ENCODE assay signal across 28 cellular contexts in the genomic region with DNA sequence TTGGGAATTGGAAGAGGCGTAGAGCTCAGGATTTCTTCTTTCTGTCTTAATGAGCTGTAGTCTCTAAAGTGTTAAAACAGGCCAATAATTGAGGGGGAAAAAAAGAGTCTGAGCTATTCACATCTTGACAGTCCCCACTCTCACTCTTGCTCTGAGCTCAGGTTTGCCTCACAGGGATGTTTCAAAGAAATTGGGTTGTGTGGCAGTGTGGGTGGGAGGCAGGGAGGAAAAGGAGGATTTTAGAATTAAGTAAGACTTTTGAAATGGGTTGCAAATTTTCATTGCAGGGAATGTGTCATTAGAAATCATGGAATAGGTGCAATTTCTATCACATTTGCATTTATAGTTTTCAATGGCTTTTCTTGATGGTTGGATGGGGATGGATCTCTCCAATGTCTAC.
"Had no signal": no experiment of that assay in that cellular context is flagged by ENCODE, and none has a peak within 500 bp of the region (broad histone marks: within the 10 kb centered on the region; RNA-seq: fewer than 3 reads in every experiment).

No MANE protein-coding gene starts in this region.

- H3K9me3 ChIP-seq: neutrophil, pancreas, prostate gland, right lobe of liver, sigmoid colon, suprapubic skin, testis, tibial artery, transverse colon, upper lobe of right lung, uterus had no signal

- H3K27me3 ChIP-seq: neutrophil, right lobe of liver, sigmoid colon, suprapubic skin, testis, tibial artery, transverse colon, upper lobe of right lung, uterus had no signal

- H3K27ac ChIP-seq: neutrophil, pancreas, prostate gland, right lobe of liver, sigmoid colon, suprapubic skin, testis, tibial artery, transverse colon, upper lobe of right lung, uterus had no signal

- H3K4me1 ChIP-seq: pancreas, prostate gland, right lobe of liver, sigmoid colon, suprapubic skin, testis, tibial artery, transverse colon, upper lobe of right lung, uterus had no signal

- H3K4me3 ChIP-seq: pancreas, prostate gland, right lobe of liver, sigmoid colon, suprapubic skin, testis, tibial artery, transverse colon, upper lobe of right lung, uterus had no signal

- H3K36me3 Mint-ChIP-seq: naive thymus-derived CD4-positive, alpha-beta T cell; natural killer cell; stimulated activated memory B cell treated with anti-CD40 and anti-IgM and Interleukin-4, amounts not matched to agents 10 μg/mL and 1 μg/mL and 100 μg/mL, for 72 hours; type B pancreatic cell had no signal

- H3K27ac Mint-ChIP-seq: natural killer cell; nephron; stimulated activated memory B cell treated with anti-CD40 and anti-IgM and Interleukin-4, amounts not matched to agents 10 μg/mL and 1 μg/mL and 100 μg/mL, for 72 hours; stimulated activated naive CD8-positive, alpha-beta T cell treated with anti-CD3 and anti-CD28 coated beads, Interleukin-15, amount 100 ng/mL, for 72 hours; type B pancreatic cell had no signal

- ATAC-seq: naive thymus-derived CD4-positive, alpha-beta T cell; natural killer cell; pancreas; right cardiac atrium; right lobe of liver; stimulated activated memory B cell treated with anti-CD40 and anti-IgM and Interleukin-4, amounts not matched to agents 10 μg/mL and 1 μg/mL and 100 μg/mL, for 72 hours; stimulated activated naive CD8-positive, alpha-beta T cell treated with anti-CD3 and anti-CD28 coated beads, Interleukin-15, amount 100 ng/mL, for 72 hours; stimulated activated naive CD8-positive, alpha-beta T cell treated with anti-CD3 and anti-CD28 coated beads, Interleukin-15, Interleukin-2, amounts not matched to agents 100 U/mL and 50 U/mL, for 24 hours; upper lobe of right lung had no signal

- H3K36me3 ChIP-seq: neutrophil, pancreas, prostate gland, right lobe of liver, sigmoid colon, suprapubic skin, tibial artery, transverse colon, upper lobe of right lung, uterus had no signal

- H3K9me3 Mint-ChIP-seq: type B pancreatic cell had no signal

- DNase-seq: naive thymus-derived CD4-positive, alpha-beta T cell; natural killer cell; nucleus accumbens; pancreas; right cardiac atrium; right lobe of liver; sigmoid colon; small intestine; stimulated activated CD4-positive, alpha-beta T cell treated with anti-CD3 and anti-CD28 coated beads, Interleukin-12 subunit alpha, Interleukin-12 subunit beta, amount 100 ng/mL, for 4 hours; stimulated activated CD4-positive, alpha-beta T cell treated with anti-CD3 and anti-CD28 coated beads, Interleukin-1b, Interleukin-23, amount 100 ng/mL, for 48 hours; stimulated activated CD4-positive, alpha-beta T cell treated with anti-CD3 and anti-CD28 coated beads, Interleukin-4, amount 100 ng/mL, for 1 hour; stimulated activated CD4-positive, alpha-beta T cell treated with anti-CD3 and anti-CD28 coated beads, Interleukin-4, amount 100 ng/mL, for 4 hours; stimulated activated CD8-positive, alpha-beta memory T cell treated with anti-CD3 and anti-CD28 coated beads, Interleukin-4, amount 100 ng/mL, for 48 hours; stimulated activated naive CD4-positive, alpha-beta T cell; stimulated activated naive CD8-positive, alpha-beta T cell treated with anti-CD3 and anti-CD28 coated beads, Interleukin-15, amount 100 ng/mL, for 72 hours; stimulated activated naive CD8-positive, alpha-beta T cell treated with anti-CD3 and anti-CD28 coated beads, Interleukin-15, Interleukin-2, amounts not matched to agents 100 U/mL and 50 U/mL, for 24 hours; substantia nigra; testis; tibial artery; transverse colon; upper lobe of right lung; uterus had no signal
